ENCODE assay signal across 14 cellular contexts in the genomic region with DNA sequence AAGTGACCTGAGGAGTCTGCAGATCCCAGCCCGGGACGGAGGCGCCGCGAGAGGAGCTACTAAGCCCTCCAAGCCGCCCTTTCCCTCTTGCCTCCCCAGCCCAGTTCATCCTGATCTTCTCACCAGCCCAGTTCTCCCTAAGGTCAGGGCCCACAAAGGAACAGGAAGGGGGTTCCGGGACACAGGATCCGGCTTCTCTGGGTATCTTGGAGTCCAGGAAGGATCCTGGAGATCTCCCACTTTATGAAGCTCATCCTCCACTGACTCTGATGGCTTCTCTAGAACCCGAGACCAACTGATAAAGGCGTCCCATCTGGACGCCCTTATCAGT. TPM values are rescaled to one million over a fixed set of nuclear protein-coding genes. Genes with fewer than 3 reads are reported as not detected.
DNase-seq lines count a peak whose midpoint lies in the region; ATAC-seq and TF ChIP-seq lines count a peak whose summit lies in the region.
"Had no signal": no experiment of that assay in that cellular context is flagged by ENCODE, and none has a peak within 500 bp of the region (broad histone marks: within the 10 kb centered on the region; RNA-seq: fewer than 3 reads in every experiment).

No MANE protein-coding gene starts in this region.

- CTCF ChIA-PET in activated CD4-positive, alpha-beta T cell treated with anti-CD3 and anti-CD28 coated beads for 36 hours (lab: Charles Lee), result interaction anchor here (0.7 to 1.9 kb wide), 6 partner anchors 30 to 908 kb away, joined by 3 to 7 read pairs (median 3); a partner anchor contains a TSS
- CTCF ChIA-PET in activated CD4-positive, alpha-beta T cell treated with anti-CD3 and anti-CD28 coated beads, Interleukin-2, amount 10 ng/mL, durations not matched to agents 7 days and 5 days (lab: Charles Lee), result interaction anchor here (0.9 to 2.0 kb wide), 4 partner anchors 11 to 56 kb away, joined by 3 to 8 read pairs (median 3); no protein-coding TSS in a partner anchor
- CTCF ChIA-PET in activated B cell treated with CpG ODN at 0.5 μM for 24 hours (lab: Charles Lee), result no interaction called here

- peak overlapping the region; percentile 70 for H3K4me3 Mint-ChIP-seq in activated CD4-positive, alpha-beta T cell treated with anti-CD3 and anti-CD28 coated beads for 36 hours
- H3K4me3 Mint-ChIP-seq in activated CD4-positive, alpha-beta T cell treated with anti-CD3 and anti-CD28 coated beads, Interleukin-2, amount 10 ng/mL, durations not matched to agents 7 days and 5 days, result no peak overlapping the region
- peak overlapping the region; percentile 88 for H3K4me3 Mint-ChIP-seq in activated B cell treated with CpG ODN at 0.5 μM for 24 hours
- H3K4me3 Mint-ChIP-seq in stimulated activated naive B cell treated with anti-CD40 and anti-IgM and Interleukin-4, amounts not matched to agents 10 μg/mL and 1 μg/mL and 100 μg/mL, for 72 hours, result peak overlapping the region; percentile 91 to 92
- H3K4me3 Mint-ChIP-seq: mesothelial cell of epicardium, type B pancreatic cell had no signal

- no peak for TF ChIP-seq CTCF in activated B cell treated with CpG ODN at 0.5 μM for 24 hours (IDR thresholded peaks at IDR 0.05)

- peak overlapping the region; percentile 50 for H3K4me3 ChIP-seq in iPS-15b (ENCODE audit: low read depth, low read length)

- no peak for DNase-seq in activated CD4-positive, alpha-beta T cell treated with anti-CD3 and anti-CD28 coated beads for 36 hours
- DNase-seq in activated CD4-positive, alpha-beta T cell treated with anti-CD3 and anti-CD28 coated beads, Interleukin-2, amount 10 ng/mL, durations not matched to agents 7 days and 5 days, result no peak
- no peak for DNase-seq in activated B cell treated with CpG ODN at 0.5 μM for 24 hours
- DNase-seq in stimulated activated naive B cell treated with anti-CD40 and anti-IgM and Interleukin-4, amounts not matched to agents 10 μg/mL and 1 μg/mL and 100 μg/mL, for 72 hours, result no peak
- DNase-seq in kidney glomerular epithelial cell (lab: John Stamatoyannopoulos, UW), result no peak
- DNase-seq in activated T-cell treated with anti-CD3 and anti-CD28 coated beads, Interleukin-2, amount 50 U/mL, for 48 hours, result no peak
- DNase-seq: 8988T, glutamatergic neuron, PC-3 had no signal

- no peak overlapping the region for H3K9ac ChIP-seq in iPS-15b (ENCODE audit: low read depth, low read length)

- H3K27ac Mint-ChIP-seq in activated CD4-positive, alpha-beta T cell treated with anti-CD3 and anti-CD28 coated beads for 36 hours, result no peak overlapping the region
- no peak overlapping the region for H3K27ac Mint-ChIP-seq in activated CD4-positive, alpha-beta T cell treated with anti-CD3 and anti-CD28 coated beads, Interleukin-2, amount 10 ng/mL, durations not matched to agents 7 days and 5 days
- H3K27ac Mint-ChIP-seq in activated B cell treated with CpG ODN at 0.5 μM for 24 hours, result no peak overlapping the region
- H3K27ac Mint-ChIP-seq in stimulated activated naive B cell treated with anti-CD40 and anti-IgM and Interleukin-4, amounts not matched to agents 10 μg/mL and 1 μg/mL and 100 μg/mL, for 72 hours, result peak overlapping the region; percentile 94
- H3K27ac Mint-ChIP-seq: mesothelial cell of epicardium, type B pancreatic cell had no signal

- no peaks in the 10 kb centered on the region for H3K4me1 ChIP-seq in iPS-15b (ENCODE audit: control insufficient read depth, insufficient read depth, low read length)
- H3K4me1 ChIP-seq: ascending aorta had no signal

- no peaks in the 10 kb centered on the region for H3K36me3 Mint-ChIP-seq in activated CD4-positive, alpha-beta T cell treated with anti-CD3 and anti-CD28 coated beads for 36 hours (ENCODE audit: low read depth)
- peaks cover 2% of the 10 kb centered on the region for H3K36me3 Mint-ChIP-seq in activated CD4-positive, alpha-beta T cell treated with anti-CD3 and anti-CD28 coated beads, Interleukin-2, amount 10 ng/mL, durations not matched to agents 7 days and 5 days (ENCODE audit: low read depth)
- H3K36me3 Mint-ChIP-seq in activated B cell treated with CpG ODN at 0.5 μM for 24 hours (ENCODE audit: low read depth), result no peaks in the 10 kb centered on the region
- H3K36me3 Mint-ChIP-seq in stimulated activated naive B cell treated with anti-CD40 and anti-IgM and Interleukin-4, amounts not matched to agents 10 μg/mL and 1 μg/mL and 100 μg/mL, for 72 hours, result peaks cover 0 to 2% of the 10 kb centered on the region in 2 donors
- H3K36me3 Mint-ChIP-seq: mesothelial cell of epicardium, type B pancreatic cell had no signal

- H3K4me1 Mint-ChIP-seq in activated CD4-positive, alpha-beta T cell treated with anti-CD3 and anti-CD28 coated beads for 36 hours, result peaks cover 3% of the 10 kb centered on the region
- peaks cover 2% of the 10 kb centered on the region for H3K4me1 Mint-ChIP-seq in activated CD4-positive, alpha-beta T cell treated with anti-CD3 and anti-CD28 coated beads, Interleukin-2, amount 10 ng/mL, durations not matched to agents 7 days and 5 days
- peaks cover 2% of the 10 kb centered on the region for H3K4me1 Mint-ChIP-seq in activated B cell treated with CpG ODN at 0.5 μM for 24 hours
- H3K4me1 Mint-ChIP-seq in stimulated activated naive B cell treated with anti-CD40 and anti-IgM and Interleukin-4, amounts not matched to agents 10 μg/mL and 1 μg/mL and 100 μg/mL, for 72 hours, result peaks cover 8 to 16% of the 10 kb centered on the region in 2 donors
- H3K4me1 Mint-ChIP-seq: mesothelial cell of epicardium had no signal

- peaks cover 31% of the 10 kb centered on the region for H3K27me3 ChIP-seq in iPS-15b (ENCODE audit: control insufficient read depth, insufficient read depth, low read length)
- H3K27me3 ChIP-seq: ascending aorta had no signal

- ATAC-seq in activated CD4-positive, alpha-beta T cell treated with anti-CD3 and anti-CD28 coated beads for 36 hours, result no peak
- ATAC-seq in activated B cell treated with CpG ODN at 0.5 μM for 24 hours (ENCODE audit: low read depth), result no peak
- no peak for ATAC-seq in stimulated activated naive B cell treated with anti-CD40 and anti-IgM and Interleukin-4, amounts not matched to agents 10 μg/mL and 1 μg/mL and 100 μg/mL, for 72 hours (replicated peaks)
- ATAC-seq in HG02642 (IDR thresholded peaks at IDR 0.05; ENCODE audit: poor library complexity, unreplicated experiment), result no peak
- ATAC-seq: PC-3 had no signal

- intact Hi-C loops in activated CD4-positive, alpha-beta T cell treated with anti-CD3 and anti-CD28 coated beads for 36 hours (cut with DNase I, micrococcal nuclease), result no loop called here
- intact Hi-C loops in activated B cell treated with CpG ODN at 0.5 μM for 24 hours (cut with micrococcal nuclease), result loop anchor here (1.0 kb wide), 1 partner anchor 38 kb away; no protein-coding TSS in a partner anchor

- no peaks in the 10 kb centered on the region for H3K36me3 ChIP-seq in iPS-15b (ENCODE audit: control insufficient read depth, insufficient read depth, low read length)
- H3K36me3 ChIP-seq: ascending aorta had no signal

- H3K27me3 Mint-ChIP-seq in activated CD4-positive, alpha-beta T cell treated with anti-CD3 and anti-CD28 coated beads for 36 hours, result peaks cover 3% of the 10 kb centered on the region
- H3K27me3 Mint-ChIP-seq in activated CD4-positive, alpha-beta T cell treated with anti-CD3 and anti-CD28 coated beads, Interleukin-2, amount 10 ng/mL, durations not matched to agents 7 days and 5 days, result peaks cover 40% of the 10 kb centered on the region
- peaks cover 11% of the 10 kb centered on the region for H3K27me3 Mint-ChIP-seq in activated B cell treated with CpG ODN at 0.5 μM for 24 hours
- peaks cover 14 to 38% of the 10 kb centered on the region in 2 donors for H3K27me3 Mint-ChIP-seq in stimulated activated naive B cell treated with anti-CD40 and anti-IgM and Interleukin-4, amounts not matched to agents 10 μg/mL and 1 μg/mL and 100 μg/mL, for 72 hours

- no peaks in the 10 kb centered on the region for H3K9me3 ChIP-seq in iPS-15b (ENCODE audit: control insufficient read depth, insufficient read depth, low read length)
- H3K9me3 ChIP-seq: ascending aorta had no signal

- no peaks in the 10 kb centered on the region for H3K9me3 Mint-ChIP-seq in activated CD4-positive, alpha-beta T cell treated with anti-CD3 and anti-CD28 coated beads for 36 hours (ENCODE audit: low read depth)
- H3K9me3 Mint-ChIP-seq in activated CD4-positive, alpha-beta T cell treated with anti-CD3 and anti-CD28 coated beads, Interleukin-2, amount 10 ng/mL, durations not matched to agents 7 days and 5 days, result no peaks in the 10 kb centered on the region
- H3K9me3 Mint-ChIP-seq in activated B cell treated with CpG ODN at 0.5 μM for 24 hours, result no peaks in the 10 kb centered on the region
- no peaks in the 10 kb centered on the region for H3K9me3 Mint-ChIP-seq in stimulated activated naive B cell treated with anti-CD40 and anti-IgM and Interleukin-4, amounts not matched to agents 10 μg/mL and 1 μg/mL and 100 μg/mL, for 72 hours
- H3K9me3 Mint-ChIP-seq: mesothelial cell of epicardium, type B pancreatic cell had no signal

- POLR2A ChIA-PET in activated CD4-positive, alpha-beta T cell treated with anti-CD3 and anti-CD28 coated beads for 36 hours (lab: Charles Lee), result interaction anchor here (0.5 kb wide), 1 partner anchor 24 kb away, joined by 4 read pairs; no protein-coding TSS in a partner anchor
- POLR2A ChIA-PET in activated CD4-positive, alpha-beta T cell treated with anti-CD3 and anti-CD28 coated beads, Interleukin-2, amount 10 ng/mL, durations not matched to agents 7 days and 5 days (lab: Charles Lee), result interaction anchor here (0.8 kb wide), 1 partner anchor 178 kb away, joined by 3 read pairs; no protein-coding TSS in a partner anchor
- POLR2A ChIA-PET in activated B cell treated with CpG ODN at 0.5 μM for 24 hours (lab: Charles Lee), result interaction anchor here (0.8 to 1.5 kb wide), 4 partner anchors 36 to 111 kb away, joined by 3 to 6 read pairs (median 4); no protein-coding TSS in a partner anchor

RNA-seq across cellular contexts. Expression of a gene that starts 36.9 kb away (rescaled TPM):
- 100 to 1,000 TPM; 660 to 678 TPM for total RNA-seq in activated CD4-positive, alpha-beta T cell treated with anti-CD3 and anti-CD28 coated beads for 36 hours
- total RNA-seq in activated CD4-positive, alpha-beta T cell treated with anti-CD3 and anti-CD28 coated beads, Interleukin-2, amount 10 ng/mL, durations not matched to agents 7 days and 5 days, result 1,000 to 10,000 TPM; 1,296 to 1,446 TPM
- 762 and 793 TPM in 2 replicates for total RNA-seq in activated B cell treated with CpG ODN at 0.5 μM for 24 hours

RNA-seq across cellular contexts. Expression of a gene that starts 48.2 kb away (rescaled TPM):
- total RNA-seq in activated CD4-positive, alpha-beta T cell treated with anti-CD3 and anti-CD28 coated beads for 36 hours, result 1,000 to 10,000 TPM; 2,101 to 2,412 TPM
- 1,000 to 10,000 TPM; 4,654 to 4,702 TPM for total RNA-seq in activated CD4-positive, alpha-beta T cell treated with anti-CD3 and anti-CD28 coated beads, Interleukin-2, amount 10 ng/mL, durations not matched to agents 7 days and 5 days
- total RNA-seq in activated B cell treated with CpG ODN at 0.5 μM for 24 hours, result 3,667 and 3,668 TPM in 2 replicates
